ENCODE assay signal across 1 cellular context in the genomic region with DNA sequence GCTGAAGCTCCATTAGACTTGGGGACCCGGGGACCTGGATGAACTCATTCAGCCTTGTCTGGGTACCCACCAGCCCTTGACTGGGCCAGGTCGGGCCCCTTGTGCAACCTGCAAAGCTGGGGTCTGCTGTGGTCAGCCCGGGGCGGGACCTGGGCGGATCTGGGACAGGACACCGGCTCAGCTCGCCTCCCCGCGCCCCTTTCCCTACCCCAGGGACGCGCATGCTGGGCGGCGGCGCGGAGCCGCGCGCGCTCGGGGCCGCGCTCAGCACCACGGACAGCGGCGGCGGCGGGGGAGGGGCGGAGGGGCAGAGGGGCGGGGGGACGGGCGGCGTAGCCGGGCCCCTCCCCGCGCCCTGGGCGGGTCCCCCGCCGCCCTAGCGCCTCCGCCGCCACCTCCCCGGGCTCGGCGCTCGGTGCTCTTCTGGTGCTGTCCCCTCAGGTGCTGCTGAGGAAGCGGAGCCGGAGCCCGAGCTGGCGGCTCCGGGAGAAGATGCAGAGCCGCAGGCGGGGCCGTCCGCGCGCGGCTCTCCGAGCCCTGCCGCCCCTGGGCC.
TF ChIP-seq lines count a peak whose summit lies in the region.

No MANE protein-coding gene starts in this region.

TF ChIP-seq in H1, 55 proteins besides CTCF, POLR2A, EP300 and RAD21:
- TF ChIP-seq RFX5 (IDR thresholded peaks at IDR 0.05; ENCODE audit: borderline replicate concordance, low read depth, low read length) (no peak), POLR2AphosphoS5 (IDR thresholded peaks at IDR 0.05; ENCODE audit: low read depth, low read length) (no peak), TEAD4 (IDR thresholded peaks at IDR 0.05; ENCODE audit: low read depth, low read length) (no peak), RBBP5 (IDR thresholded peaks at IDR 0.05; ENCODE audit: borderline replicate concordance, low read depth, low read length) (0 out of 2 replicates have a peak, but pooled peaks have one; percentile 44), HDAC2 (IDR thresholded peaks at IDR 0.05; ENCODE audit: borderline replicate concordance in 1 of 2, low read depth in 2 of 2, low read length in 2 of 2) (no peak), ZNF274 (IDR thresholded peaks at IDR 0.05; ENCODE audit: borderline replicate concordance, extremely low read depth, low read length) (no peak), BCL11A (IDR thresholded peaks at IDR 0.05; ENCODE audit: low read depth in 2 of 2, low read length in 2 of 2) (no peak), FOSL1 (IDR thresholded peaks at IDR 0.05; ENCODE audit: insufficient read depth, low read depth, low read length) (no peak), JUN (IDR thresholded peaks at IDR 0.05; ENCODE audit: low read depth, low read length) (no peak), EGR1 (IDR thresholded peaks at IDR 0.05; ENCODE audit: borderline replicate concordance, low read depth, low read length) (no peak), SP4 (IDR thresholded peaks at IDR 0.05; ENCODE audit: low read length) (no peak), EZH2 (IDR thresholded peaks at IDR 0.05; ENCODE audit: low read depth, low read length, severe bottlenecking) (no peak), TAF1 (IDR thresholded peaks at IDR 0.05; ENCODE audit: low read depth, low read length) (no peak), HDAC6 (IDR thresholded peaks at IDR 0.05; ENCODE audit: low read depth, low read length) (no peak), RXRA (IDR thresholded peaks at IDR 0.05; ENCODE audit: insufficient read depth, low read depth, low read length) (no peak), CHD1 (IDR thresholded peaks at IDR 0.05; ENCODE audit: low read depth, low read length) (no peak), NRF1 (IDR thresholded peaks at IDR 0.05; ENCODE audit: low read depth, low read length) (no peak), RNF2 (IDR thresholded peaks at IDR 0.05; ENCODE audit: borderline replicate concordance, low read depth, low read length, missing control alignments, poor library complexity, severe bottlenecking) (no peak), SAP30 (IDR thresholded peaks at IDR 0.05; ENCODE audit: insufficient read depth, insufficient replicate concordance, low read length) (no peak), SIRT6 (IDR thresholded peaks at IDR 0.05; ENCODE audit: low read length) (no peak), BRCA1 (IDR thresholded peaks at IDR 0.05; ENCODE audit: low read depth, low read length) (no peak), YY1 (IDR thresholded peaks at IDR 0.05; ENCODE audit: low read depth, low read length) (no peak), TAF7 (optimal IDR thresholded peaks at IDR 0.05; ENCODE audit: borderline replicate concordance, low read depth, low read length) (peak; percentile 20), TBP (IDR thresholded peaks at IDR 0.05; ENCODE audit: low read depth, low read length) (no peak), SIX5 (IDR thresholded peaks at IDR 0.05; ENCODE audit: low read depth, low read length) (no peak), TCF12 (IDR thresholded peaks at IDR 0.05; ENCODE audit: low read depth, low read length) (no peak), NANOG (IDR thresholded peaks at IDR 0.05; ENCODE audit: insufficient read depth, low read depth, low read length, poor library complexity, severe bottlenecking) (peak; percentile 1), KDM4A (IDR thresholded peaks at IDR 0.05; ENCODE audit: low read depth, low read length, severe bottlenecking) (peak; percentile 53), CBX5 (IDR thresholded peaks at IDR 0.05; ENCODE audit: low read depth, low read length) (no peak), PHF8 (conservative IDR thresholded peaks at IDR 0.05; ENCODE audit: low read depth, low read length) (no peak), SUZ12 (IDR thresholded peaks at IDR 0.05; ENCODE audit: low read length) (no peak), KDM5A (IDR thresholded peaks at IDR 0.05; ENCODE audit: low read length) (no peak), CTBP2 (IDR thresholded peaks at IDR 0.05; ENCODE audit: borderline replicate concordance, insufficient read depth, insufficient read length, low read length) (no peak), SIN3A (conservative IDR thresholded peaks at IDR 0.05 in 1 of 2, IDR thresholded peaks at IDR 0.05 in 1 of 2; ENCODE audit: low read depth in 1 of 2, low read length in 2 of 2) (peak; percentile 18 to 80; a peak in 1 of 4 replicates), MAFK (IDR thresholded peaks at IDR 0.05; ENCODE audit: low read depth, low read length) (no peak), CBX8 (IDR thresholded peaks at IDR 0.05; ENCODE audit: borderline replicate concordance, low read depth, low read length) (no peak), GABPA (IDR thresholded peaks at IDR 0.05; ENCODE audit: borderline replicate concordance, insufficient read depth, low read length) (0 out of 2 replicates have a peak, but pooled peaks have one; percentile 15), SRF (IDR thresholded peaks at IDR 0.05; ENCODE audit: low read depth, low read length) (no peak), BACH1 (IDR thresholded peaks at IDR 0.05; ENCODE audit: low read length) (no peak), SP2 (IDR thresholded peaks at IDR 0.05; ENCODE audit: low read length) (no peak), GTF2F1 (IDR thresholded peaks at IDR 0.05; ENCODE audit: borderline replicate concordance, low read depth, low read length) (no peak), CEBPB (IDR thresholded peaks at IDR 0.05; ENCODE audit: low read depth, low read length) (no peak), POU5F1 (IDR thresholded peaks at IDR 0.05; ENCODE audit: low read depth, low read length) (no peak)
- TF ChIP-seq, protein P1, sequence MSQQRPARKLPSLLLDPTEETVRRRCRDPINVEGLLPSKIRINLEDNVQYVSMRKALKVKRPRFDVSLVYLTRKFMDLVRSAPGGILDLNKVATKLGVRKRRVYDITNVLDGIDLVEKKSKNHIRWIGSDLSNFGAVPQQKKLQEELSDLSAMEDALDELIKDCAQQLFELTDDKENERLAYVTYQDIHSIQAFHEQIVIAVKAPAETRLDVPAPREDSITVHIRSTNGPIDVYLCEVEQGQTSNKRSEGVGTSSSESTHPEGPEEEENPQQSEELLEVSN (IDR thresholded peaks at IDR 0.05): no peak
- TF ChIP-seq, protein P2, sequence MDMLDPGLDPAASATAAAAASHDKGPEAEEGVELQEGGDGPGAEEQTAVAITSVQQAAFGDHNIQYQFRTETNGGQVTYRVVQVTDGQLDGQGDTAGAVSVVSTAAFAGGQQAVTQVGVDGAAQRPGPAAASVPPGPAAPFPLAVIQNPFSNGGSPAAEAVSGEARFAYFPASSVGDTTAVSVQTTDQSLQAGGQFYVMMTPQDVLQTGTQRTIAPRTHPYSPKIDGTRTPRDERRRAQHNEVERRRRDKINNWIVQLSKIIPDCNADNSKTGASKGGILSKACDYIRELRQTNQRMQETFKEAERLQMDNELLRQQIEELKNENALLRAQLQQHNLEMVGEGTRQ (IDR thresholded peaks at IDR 0.05; ENCODE audit: low read length): no peak
- TF ChIP-seq, protein P3, sequence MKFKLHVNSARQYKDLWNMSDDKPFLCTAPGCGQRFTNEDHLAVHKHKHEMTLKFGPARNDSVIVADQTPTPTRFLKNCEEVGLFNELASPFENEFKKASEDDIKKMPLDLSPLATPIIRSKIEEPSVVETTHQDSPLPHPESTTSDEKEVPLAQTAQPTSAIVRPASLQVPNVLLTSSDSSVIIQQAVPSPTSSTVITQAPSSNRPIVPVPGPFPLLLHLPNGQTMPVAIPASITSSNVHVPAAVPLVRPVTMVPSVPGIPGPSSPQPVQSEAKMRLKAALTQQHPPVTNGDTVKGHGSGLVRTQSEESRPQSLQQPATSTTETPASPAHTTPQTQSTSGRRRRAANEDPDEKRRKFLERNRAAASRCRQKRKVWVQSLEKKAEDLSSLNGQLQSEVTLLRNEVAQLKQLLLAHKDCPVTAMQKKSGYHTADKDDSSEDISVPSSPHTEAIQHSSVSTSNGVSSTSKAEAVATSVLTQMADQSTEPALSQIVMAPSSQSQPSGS (IDR thresholded peaks at IDR 0.05; ENCODE audit: low read length): no peak
- TF ChIP-seq, protein P4, sequence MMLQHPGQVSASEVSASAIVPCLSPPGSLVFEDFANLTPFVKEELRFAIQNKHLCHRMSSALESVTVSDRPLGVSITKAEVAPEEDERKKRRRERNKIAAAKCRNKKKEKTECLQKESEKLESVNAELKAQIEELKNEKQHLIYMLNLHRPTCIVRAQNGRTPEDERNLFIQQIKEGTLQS (IDR thresholded peaks at IDR 0.05; ENCODE audit: insufficient read depth, low read depth, low read length): no peak
- TF ChIP-seq, protein P5, sequence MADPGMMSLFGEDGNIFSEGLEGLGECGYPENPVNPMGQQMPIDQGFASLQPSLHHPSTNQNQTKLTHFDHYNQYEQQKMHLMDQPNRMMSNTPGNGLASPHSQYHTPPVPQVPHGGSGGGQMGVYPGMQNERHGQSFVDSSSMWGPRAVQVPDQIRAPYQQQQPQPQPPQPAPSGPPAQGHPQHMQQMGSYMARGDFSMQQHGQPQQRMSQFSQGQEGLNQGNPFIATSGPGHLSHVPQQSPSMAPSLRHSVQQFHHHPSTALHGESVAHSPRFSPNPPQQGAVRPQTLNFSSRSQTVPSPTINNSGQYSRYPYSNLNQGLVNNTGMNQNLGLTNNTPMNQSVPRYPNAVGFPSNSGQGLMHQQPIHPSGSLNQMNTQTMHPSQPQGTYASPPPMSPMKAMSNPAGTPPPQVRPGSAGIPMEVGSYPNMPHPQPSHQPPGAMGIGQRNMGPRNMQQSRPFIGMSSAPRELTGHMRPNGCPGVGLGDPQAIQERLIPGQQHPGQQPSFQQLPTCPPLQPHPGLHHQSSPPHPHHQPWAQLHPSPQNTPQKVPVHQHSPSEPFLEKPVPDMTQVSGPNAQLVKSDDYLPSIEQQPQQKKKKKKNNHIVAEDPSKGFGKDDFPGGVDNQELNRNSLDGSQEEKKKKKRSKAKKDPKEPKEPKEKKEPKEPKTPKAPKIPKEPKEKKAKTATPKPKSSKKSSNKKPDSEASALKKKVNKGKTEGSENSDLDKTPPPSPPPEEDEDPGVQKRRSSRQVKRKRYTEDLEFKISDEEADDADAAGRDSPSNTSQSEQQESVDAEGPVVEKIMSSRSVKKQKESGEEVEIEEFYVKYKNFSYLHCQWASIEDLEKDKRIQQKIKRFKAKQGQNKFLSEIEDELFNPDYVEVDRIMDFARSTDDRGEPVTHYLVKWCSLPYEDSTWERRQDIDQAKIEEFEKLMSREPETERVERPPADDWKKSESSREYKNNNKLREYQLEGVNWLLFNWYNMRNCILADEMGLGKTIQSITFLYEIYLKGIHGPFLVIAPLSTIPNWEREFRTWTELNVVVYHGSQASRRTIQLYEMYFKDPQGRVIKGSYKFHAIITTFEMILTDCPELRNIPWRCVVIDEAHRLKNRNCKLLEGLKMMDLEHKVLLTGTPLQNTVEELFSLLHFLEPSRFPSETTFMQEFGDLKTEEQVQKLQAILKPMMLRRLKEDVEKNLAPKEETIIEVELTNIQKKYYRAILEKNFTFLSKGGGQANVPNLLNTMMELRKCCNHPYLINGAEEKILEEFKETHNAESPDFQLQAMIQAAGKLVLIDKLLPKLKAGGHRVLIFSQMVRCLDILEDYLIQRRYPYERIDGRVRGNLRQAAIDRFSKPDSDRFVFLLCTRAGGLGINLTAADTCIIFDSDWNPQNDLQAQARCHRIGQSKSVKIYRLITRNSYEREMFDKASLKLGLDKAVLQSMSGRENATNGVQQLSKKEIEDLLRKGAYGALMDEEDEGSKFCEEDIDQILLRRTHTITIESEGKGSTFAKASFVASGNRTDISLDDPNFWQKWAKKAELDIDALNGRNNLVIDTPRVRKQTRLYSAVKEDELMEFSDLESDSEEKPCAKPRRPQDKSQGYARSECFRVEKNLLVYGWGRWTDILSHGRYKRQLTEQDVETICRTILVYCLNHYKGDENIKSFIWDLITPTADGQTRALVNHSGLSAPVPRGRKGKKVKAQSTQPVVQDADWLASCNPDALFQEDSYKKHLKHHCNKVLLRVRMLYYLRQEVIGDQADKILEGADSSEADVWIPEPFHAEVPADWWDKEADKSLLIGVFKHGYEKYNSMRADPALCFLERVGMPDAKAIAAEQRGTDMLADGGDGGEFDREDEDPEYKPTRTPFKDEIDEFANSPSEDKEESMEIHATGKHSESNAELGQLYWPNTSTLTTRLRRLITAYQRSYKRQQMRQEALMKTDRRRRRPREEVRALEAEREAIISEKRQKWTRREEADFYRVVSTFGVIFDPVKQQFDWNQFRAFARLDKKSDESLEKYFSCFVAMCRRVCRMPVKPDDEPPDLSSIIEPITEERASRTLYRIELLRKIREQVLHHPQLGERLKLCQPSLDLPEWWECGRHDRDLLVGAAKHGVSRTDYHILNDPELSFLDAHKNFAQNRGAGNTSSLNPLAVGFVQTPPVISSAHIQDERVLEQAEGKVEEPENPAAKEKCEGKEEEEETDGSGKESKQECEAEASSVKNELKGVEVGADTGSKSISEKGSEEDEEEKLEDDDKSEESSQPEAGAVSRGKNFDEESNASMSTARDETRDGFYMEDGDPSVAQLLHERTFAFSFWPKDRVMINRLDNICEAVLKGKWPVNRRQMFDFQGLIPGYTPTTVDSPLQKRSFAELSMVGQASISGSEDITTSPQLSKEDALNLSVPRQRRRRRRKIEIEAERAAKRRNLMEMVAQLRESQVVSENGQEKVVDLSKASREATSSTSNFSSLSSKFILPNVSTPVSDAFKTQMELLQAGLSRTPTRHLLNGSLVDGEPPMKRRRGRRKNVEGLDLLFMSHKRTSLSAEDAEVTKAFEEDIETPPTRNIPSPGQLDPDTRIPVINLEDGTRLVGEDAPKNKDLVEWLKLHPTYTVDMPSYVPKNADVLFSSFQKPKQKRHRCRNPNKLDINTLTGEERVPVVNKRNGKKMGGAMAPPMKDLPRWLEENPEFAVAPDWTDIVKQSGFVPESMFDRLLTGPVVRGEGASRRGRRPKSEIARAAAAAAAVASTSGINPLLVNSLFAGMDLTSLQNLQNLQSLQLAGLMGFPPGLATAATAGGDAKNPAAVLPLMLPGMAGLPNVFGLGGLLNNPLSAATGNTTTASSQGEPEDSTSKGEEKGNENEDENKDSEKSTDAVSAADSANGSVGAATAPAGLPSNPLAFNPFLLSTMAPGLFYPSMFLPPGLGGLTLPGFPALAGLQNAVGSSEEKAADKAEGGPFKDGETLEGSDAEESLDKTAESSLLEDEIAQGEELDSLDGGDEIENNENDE (IDR thresholded peaks at IDR 0.05; ENCODE audit: insufficient replicate concordance, low read length): no peak
